Comparison of ENCODE assay signal across 28 cellular contexts in the genomic region with DNA sequence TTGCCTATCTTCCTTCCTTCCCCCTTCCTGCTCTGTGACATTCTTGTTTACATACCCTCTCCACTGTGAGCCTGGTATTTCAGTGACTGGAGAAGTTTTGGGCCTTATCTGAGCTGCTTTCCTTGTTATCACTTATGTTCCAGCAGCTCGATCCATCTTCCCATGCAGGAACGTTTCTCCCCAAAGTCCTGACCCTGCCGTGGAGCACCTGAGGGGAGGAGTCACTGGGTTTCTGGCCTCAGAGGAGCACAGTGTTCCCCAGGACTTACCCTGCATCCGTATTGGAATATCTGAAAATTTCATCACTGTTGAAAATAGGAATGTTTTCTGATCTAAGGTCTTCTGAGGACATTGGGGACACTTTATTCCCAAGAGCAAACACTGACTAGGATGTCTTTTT.
DNase-seq lines count a peak whose midpoint lies in the region; ATAC-seq and TF ChIP-seq lines count a peak whose summit lies in the region.
"Had no signal": no experiment of that assay in that cellular context is flagged by ENCODE, and none has a peak within 500 bp of the region (broad histone marks: within the 10 kb centered on the region; RNA-seq: fewer than 3 reads in every experiment).

No MANE protein-coding gene starts in this region.

- peaks cover 43% of the 10 kb centered on the region for H3K4me1 Mint-ChIP-seq in nephron
- H3K4me1 Mint-ChIP-seq in naive thymus-derived CD8-positive, alpha-beta T cell: no peaks in the 10 kb centered on the region
- H3K4me1 Mint-ChIP-seq in GM23338: peaks cover 81% of the 10 kb centered on the region
- H3K4me1 Mint-ChIP-seq: activated CD4-positive, alpha-beta memory T cell treated with anti-CD3 and anti-CD28 coated beads, Interleukin-2, amount 10 ng/mL, durations not matched to agents 7 days and 5 days; activated naive CD8-positive, alpha-beta T cell treated with anti-CD3 and anti-CD28 coated beads, Interleukin-2, amount 50 U/mL, for 24 hours; naive B cell; stimulated activated naive CD8-positive, alpha-beta T cell treated with anti-CD3 and anti-CD28 coated beads, Interleukin-15, amount 100 ng/mL, for 72 hours had no signal

- H3K4me3 Mint-ChIP-seq in nephron (no peak overlapping the region), GM23338 (no peak overlapping the region)
- H3K4me3 Mint-ChIP-seq in naive thymus-derived CD8-positive, alpha-beta T cell: no peak overlapping the region
- H3K4me3 Mint-ChIP-seq: activated CD4-positive, alpha-beta memory T cell treated with anti-CD3 and anti-CD28 coated beads, Interleukin-2, amount 10 ng/mL, durations not matched to agents 7 days and 5 days; activated naive CD8-positive, alpha-beta T cell treated with anti-CD3 and anti-CD28 coated beads, Interleukin-2, amount 50 U/mL, for 24 hours; CD4-positive, alpha-beta T cell; naive B cell; stimulated activated naive CD8-positive, alpha-beta T cell treated with anti-CD3 and anti-CD28 coated beads, Interleukin-15, amount 100 ng/mL, for 72 hours had no signal

- peak in 3 of 4 donors; percentile 4 to 25 (median 16) for ATAC-seq in heart left ventricle
- ATAC-seq in naive thymus-derived CD8-positive, alpha-beta T cell: no peak
- ATAC-seq in GM23338: no peak
- ATAC-seq: activated naive CD8-positive, alpha-beta T cell treated with anti-CD3 and anti-CD28 coated beads, Interleukin-2, amount 50 U/mL, for 24 hours; body of pancreas; foreskin keratinocyte; stimulated activated naive CD8-positive, alpha-beta T cell treated with anti-CD3 and anti-CD28 coated beads, Interleukin-15, amount 100 ng/mL, for 72 hours had no signal

- peak; percentile 54 for DNase-seq in activated effector memory CD4-positive, alpha-beta T cell treated with anti-CD3 and anti-CD28 coated beads, Interleukin-2, amount 50 U/mL, for 16 hours
- no peak for DNase-seq in activated effector memory CD4-positive, alpha-beta T cell treated with Interleukin-2 at 50 U/mL for 16 hours
- peak in 1 of 5 donors; percentile 48 for DNase-seq in heart left ventricle
- no peak for DNase-seq in uterus
- DNase-seq in naive thymus-derived CD8-positive, alpha-beta T cell: no peak
- no peak for DNase-seq in GM23338 (ENCODE audit: low spot score)
- no peak for DNase-seq in NCI-H2029 (lab: John Stamatoyannopoulos, UW)
- DNase-seq: activated CD4-positive, alpha-beta memory T cell treated with anti-CD3 and anti-CD28 coated beads, Interleukin-2, amount 10 ng/mL, durations not matched to agents 7 days and 5 days; activated CD4-positive, CD25-positive, alpha-beta regulatory T cell treated with anti-CD3 and anti-CD28 coated beads, Interleukin-2, amount 50 U/mL, for 72 hours; activated naive CD8-positive, alpha-beta T cell treated with anti-CD3 and anti-CD28 coated beads, Interleukin-2, amount 50 U/mL, for 24 hours; body of pancreas; CD4-positive, alpha-beta T cell; DMS 273 treated with DMSO at 0.1 percent for 48 hours; effector CD8-positive, alpha-beta T cell; erythroblast; foreskin keratinocyte; kidney glomerular epithelial cell; naive B cell; NCI-H1694; NCI-H2171 treated with DMSO at 0.1 percent for 48 hours; NCI-H524 treated with DMSO at 0.1 percent for 48 hours; posterior cingulate gyrus; stimulated activated naive CD8-positive, alpha-beta T cell treated with anti-CD3 and anti-CD28 coated beads, Interleukin-15, amount 100 ng/mL, for 72 hours; T-helper 1 cell; trophoblast cell had no signal

- peaks cover 0 to 61% (median 41%) of the 10 kb centered on the region in 12 donors for H3K4me1 ChIP-seq in heart left ventricle
- H3K4me1 ChIP-seq in uterus: peaks cover 0 to 4% of the 10 kb centered on the region in 2 donors
- peaks cover 36% of the 10 kb centered on the region for H3K4me1 ChIP-seq in GM23338 (ENCODE audit: insufficient read depth)
- H3K4me1 ChIP-seq: body of pancreas, foreskin keratinocyte had no signal

- no peak overlapping the region for H3K4me3 ChIP-seq in heart left ventricle
- no peak overlapping the region for H3K4me3 ChIP-seq in uterus
- no peak overlapping the region for H3K4me3 ChIP-seq in GM23338
- H3K4me3 ChIP-seq: body of pancreas, SJSA1 had no signal

- H3K36me3 ChIP-seq in heart left ventricle (peaks cover 0 to 5% (median 0%) of the 10 kb centered on the region in 9 donors), uterus (no peaks in the 10 kb centered on the region), GM23338 (ENCODE audit: insufficient read depth) (no peaks in the 10 kb centered on the region)

- POLR2A ChIA-PET in naive thymus-derived CD8-positive, alpha-beta T cell (lab: Charles Lee): interaction anchor here (0.7 kb wide), 1 partner anchor 14 kb away, joined by 3 read pairs; no protein-coding TSS in a partner anchor

- TF ChIP-seq CTCF in heart left ventricle (IDR thresholded peaks at IDR 0.05): no peak
- TF ChIP-seq CTCF in nephron (IDR thresholded peaks at IDR 0.05; ENCODE audit: unreplicated experiment in 3 of 3): no peak
- TF ChIP-seq CTCF in uterus (IDR thresholded peaks at IDR 0.05): no peak
- TF ChIP-seq CTCF in GM23338 (conservative IDR thresholded peaks at IDR 0.05; ENCODE audit: low read depth in 2 of 2): no peak

- no peaks in the 10 kb centered on the region for H4K20me1 ChIP-seq in GM23338 (replicated peaks; ENCODE audit: insufficient read depth)

- no peaks in the 10 kb centered on the region for H3K79me2 ChIP-seq in GM23338 (replicated peaks; ENCODE audit: insufficient read depth)

- 7 to 28% (median 12%) methylated on average over 4 of the region's 4 CpGs for WGBS in heart left ventricle, 4 donors

- H3K9me2 ChIP-seq in GM23338 (ENCODE audit: insufficient read depth): no peaks in the 10 kb centered on the region

- no peak for TF ChIP-seq POLR2A in heart left ventricle (IDR thresholded peaks at IDR 0.05)
- TF ChIP-seq POLR2A in uterus (IDR thresholded peaks at IDR 0.05): no peak

- intact Hi-C loops in heart left ventricle (cut with DNase I): loop anchor here in 1 of 10 donors (5.0 kb wide), 1 partner anchor 63 kb away; no protein-coding TSS in a partner anchor
- intact Hi-C loops in uterus (cut with DNase I; ENCODE audit: low total_unique reads): no loop called here

- no peak overlapping the region for H3K4me2 ChIP-seq in GM23338

- H2AFZ ChIP-seq in GM23338: no peak overlapping the region

- H3K27ac Mint-ChIP-seq in nephron: peak overlapping the region; percentile 4 to 8 (median 7)
- H3K27ac Mint-ChIP-seq in naive thymus-derived CD8-positive, alpha-beta T cell: peak overlapping the region in 1 of 10 donors; percentile 23
- H3K27ac Mint-ChIP-seq in GM23338: no peak overlapping the region
- H3K27ac Mint-ChIP-seq: activated CD4-positive, alpha-beta memory T cell treated with anti-CD3 and anti-CD28 coated beads, Interleukin-2, amount 10 ng/mL, durations not matched to agents 7 days and 5 days; activated naive CD8-positive, alpha-beta T cell treated with anti-CD3 and anti-CD28 coated beads, Interleukin-2, amount 50 U/mL, for 24 hours; CD4-positive, alpha-beta T cell; naive B cell; stimulated activated naive CD8-positive, alpha-beta T cell treated with anti-CD3 and anti-CD28 coated beads, Interleukin-15, amount 100 ng/mL, for 72 hours had no signal

- H3K36me3 Mint-ChIP-seq in nephron (ENCODE audit: low read depth) (no peaks in the 10 kb centered on the region), GM23338 (ENCODE audit: low read depth) (no peaks in the 10 kb centered on the region)
- H3K36me3 Mint-ChIP-seq in naive thymus-derived CD8-positive, alpha-beta T cell: no peaks in the 10 kb centered on the region
- H3K36me3 Mint-ChIP-seq: naive B cell had no signal

- peaks cover 8% of the 10 kb centered on the region; the same call in 1 of the 2 replicates for H3F3A ChIP-seq in GM23338 (replicated peaks; ENCODE audit: low read depth)

- H3K9me3 ChIP-seq in heart left ventricle (no peaks in the 10 kb centered on the region), uterus (no peaks in the 10 kb centered on the region)
- H3K9me3 ChIP-seq: body of pancreas, SJSA1 had no signal

- H3K27me3 ChIP-seq in heart left ventricle: no peaks in the 10 kb centered on the region
- H3K27me3 ChIP-seq in uterus: no peaks in the 10 kb centered on the region
- H3K27me3 ChIP-seq in GM23338 (ENCODE audit: insufficient read depth): no peaks in the 10 kb centered on the region
- H3K27me3 ChIP-seq: body of pancreas, foreskin keratinocyte, SJSA1 had no signal

- H3K27me3 Mint-ChIP-seq in nephron (ENCODE audit: low read depth) (peaks cover 5% of the 10 kb centered on the region), GM23338 (ENCODE audit: insufficient read depth, low read depth, poor library complexity) (peaks cover 16% of the 10 kb centered on the region)
- peaks cover 0 to 5% (median 0%) of the 10 kb centered on the region in 5 donors for H3K27me3 Mint-ChIP-seq in naive thymus-derived CD8-positive, alpha-beta T cell
- H3K27me3 Mint-ChIP-seq: CD4-positive, alpha-beta T cell; stimulated activated naive CD8-positive, alpha-beta T cell treated with anti-CD3 and anti-CD28 coated beads, Interleukin-15, amount 100 ng/mL, for 72 hours had no signal

- peak overlapping the region in 11 of 12 donors; percentile 6 to 68 (median 55) for H3K27ac ChIP-seq in heart left ventricle
- H3K27ac ChIP-seq in uterus: peak overlapping the region; percentile 42 to 67
- H3K27ac ChIP-seq in GM23338 (ENCODE audit: low read depth): no peak overlapping the region
- H3K27ac ChIP-seq: 22Rv1, body of pancreas, foreskin keratinocyte, SJSA1 had no signal

- H3K9me3 Mint-ChIP-seq in nephron (no peaks in the 10 kb centered on the region), GM23338 (no peaks in the 10 kb centered on the region)
- no peaks in the 10 kb centered on the region for H3K9me3 Mint-ChIP-seq in naive thymus-derived CD8-positive, alpha-beta T cell
- H3K9me3 Mint-ChIP-seq: activated CD4-positive, alpha-beta memory T cell treated with anti-CD3 and anti-CD28 coated beads, Interleukin-2, amount 10 ng/mL, durations not matched to agents 7 days and 5 days; activated naive CD8-positive, alpha-beta T cell treated with anti-CD3 and anti-CD28 coated beads, Interleukin-2, amount 50 U/mL, for 24 hours; CD4-positive, alpha-beta T cell; stimulated activated naive CD8-positive, alpha-beta T cell treated with anti-CD3 and anti-CD28 coated beads, Interleukin-15, amount 100 ng/mL, for 72 hours had no signal

TF ChIP-seq in GM23338, 12 proteins besides CTCF, POLR2A, EP300 and RAD21 (continues in another document):
- TF ChIP-seq ZNF114 (CRISPR knock-in tag; IDR thresholded peaks at IDR 0.05) (no peak), ZNF331 (CRISPR knock-in tag; IDR thresholded peaks at IDR 0.05; ENCODE audit: low read depth) (no peak), EZH2 (IDR thresholded peaks at IDR 0.05; ENCODE audit: low read depth, unreplicated experiment) (no peak)

Comparison
In these comparisons a context has a peak if more than half of its experiments do, and no peak if none do; other contexts are left out.
1. ATAC-seq: peak in heart left ventricle (3 of 4); none in naive thymus-derived CD8-positive, alpha-beta T cell (0 of 2) and GM23338 (single experiment).